ENCODE assay signal across 9 cellular contexts in the genomic region with DNA sequence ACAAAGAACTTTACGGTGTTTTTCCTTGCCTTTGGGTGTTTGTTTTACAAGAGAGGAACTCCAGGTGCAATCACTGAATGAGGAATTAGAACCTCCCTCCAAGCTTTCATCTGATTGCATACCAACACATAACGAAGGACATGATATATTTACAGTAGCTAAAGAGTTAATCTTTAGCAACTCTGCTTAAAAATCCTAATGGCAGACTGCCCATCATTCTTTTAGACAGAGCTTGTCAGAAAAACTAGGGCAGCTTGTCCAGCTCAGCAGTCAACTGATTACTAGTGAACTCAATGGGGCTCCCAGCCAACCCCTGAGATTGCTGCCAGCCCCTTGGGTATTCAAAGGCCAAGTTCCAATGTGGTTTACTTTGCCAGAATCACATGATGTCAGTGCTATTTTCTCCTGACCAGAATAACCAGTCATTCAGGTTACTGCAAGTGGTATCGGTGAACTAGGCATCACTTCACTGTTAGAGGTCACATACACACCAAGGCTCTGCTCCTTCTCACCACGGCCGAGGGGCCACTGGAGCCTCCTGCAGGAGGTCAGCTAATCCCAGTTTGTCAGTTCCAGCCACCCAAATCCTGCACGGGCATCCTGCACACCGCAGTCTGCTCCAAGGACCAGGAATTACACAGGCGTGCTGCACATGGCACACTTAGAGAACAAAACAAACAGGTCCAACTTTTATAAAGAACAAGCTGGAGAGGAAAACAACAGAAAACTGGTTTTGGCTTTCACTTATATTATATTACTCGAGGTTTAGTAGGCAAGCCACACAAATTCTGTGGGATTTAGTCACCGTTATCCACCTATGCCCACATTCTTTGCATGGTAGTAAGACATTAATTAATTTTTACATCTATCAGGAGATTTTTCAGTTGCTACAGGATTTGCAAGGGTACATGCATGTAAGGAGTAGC.
DNase-seq lines count a peak whose midpoint lies in the region; FAIRE-seq and TF ChIP-seq lines count a peak whose summit lies in the region.
"Had no signal": no experiment of that assay in that cellular context is flagged by ENCODE, and none has a peak within 500 bp of the region (broad histone marks: within the 10 kb centered on the region; RNA-seq: fewer than 3 reads in every experiment).

No MANE protein-coding gene starts in this region.

- H3K9ac ChIP-seq in astrocyte (ENCODE audit: low read length) (peak overlapping the region; percentile 63), skeletal muscle satellite cell (ENCODE audit: low read depth, low read length) (peak overlapping the region; percentile 61)

- H3K4me2 ChIP-seq in astrocyte (ENCODE audit: low read length) (peak overlapping the region; percentile 91), skeletal muscle satellite cell (ENCODE audit: low read length) (peak overlapping the region; percentile 91)

- no peaks in the 10 kb centered on the region for H3K9me3 ChIP-seq in astrocyte (ENCODE audit: insufficient read depth, low read depth, low read length)
- no peaks in the 10 kb centered on the region for H3K9me3 ChIP-seq in skeletal muscle satellite cell (replicated peaks; ENCODE audit: low read length)

- no peaks in the 10 kb centered on the region for H3K27me3 ChIP-seq in astrocyte (ENCODE audit: insufficient read depth, low read length)
- H3K27me3 ChIP-seq in skeletal muscle satellite cell (ENCODE audit: control insufficient read depth, insufficient read depth, low read length): no peaks in the 10 kb centered on the region

- FAIRE-seq in astrocyte (lab: Jason Lieb, UNC): peak; percentile 75

- DNase-seq in NCI-H2081 (lab: John Stamatoyannopoulos, UW): peak; percentile 45 to 75
- DNase-seq in NCI-H2081 treated with DMSO at 0.1 percent for 48 hours (lab: John Stamatoyannopoulos, UW): no peak
- peak; percentile 89 for DNase-seq in astrocyte (ENCODE audit: low read depth)
- peak; percentile 65 to 69 for DNase-seq in hippocampal formation (lab: John Stamatoyannopoulos, UW)
- DNase-seq in NCI-H524 (lab: John Stamatoyannopoulos, UW): no peak
- no peak for DNase-seq in activated CD4-positive, alpha-beta T cell treated with anti-CD3 and anti-CD28 coated beads for 4 hours
- DNase-seq in NCI-H187 (lab: John Stamatoyannopoulos, UW): no peak

- H3K27me3 Mint-ChIP-seq in astrocyte (ENCODE audit: low read depth, unreplicated experiment): no peaks in the 10 kb centered on the region

- H3K9me3 Mint-ChIP-seq in astrocyte (ENCODE audit: unreplicated experiment): no peaks in the 10 kb centered on the region

- no peaks in the 10 kb centered on the region for H3K36me3 ChIP-seq in astrocyte (ENCODE audit: insufficient read depth, low read length)
- H3K36me3 ChIP-seq in skeletal muscle satellite cell (ENCODE audit: insufficient read depth, low read length): no peaks in the 10 kb centered on the region

- H2AFZ ChIP-seq in astrocyte (ENCODE audit: low read depth, low read length): no peak overlapping the region

- no peak for TF ChIP-seq CTCF in astrocyte (IDR thresholded peaks at IDR 0.05; ENCODE audit: insufficient read depth, low read depth, low read length)

- peak overlapping the region; percentile 70 for H3K27ac Mint-ChIP-seq in astrocyte (ENCODE audit: unreplicated experiment)
- H3K27ac Mint-ChIP-seq: B cell had no signal

- peaks cover 24% of the 10 kb centered on the region for H3K4me1 Mint-ChIP-seq in astrocyte (ENCODE audit: low read depth, unreplicated experiment)
- H3K4me1 Mint-ChIP-seq: B cell had no signal

- H3K4me3 ChIP-seq in astrocyte (ENCODE audit: insufficient read depth, low read depth, low read length) (peak overlapping the region; percentile 45), skeletal muscle satellite cell (ENCODE audit: low read length) (peak overlapping the region; percentile 63)

- peaks cover 22% of the 10 kb centered on the region for H4K20me1 ChIP-seq in astrocyte (ENCODE audit: insufficient read depth, low read length)

- peaks cover 78% of the 10 kb centered on the region for H3K79me2 ChIP-seq in astrocyte (ENCODE audit: insufficient read depth, low read length)

- H3K4me1 ChIP-seq in astrocyte (ENCODE audit: insufficient read depth, low read length): peaks cover 27% of the 10 kb centered on the region
- H3K4me1 ChIP-seq in skeletal muscle satellite cell (ENCODE audit: control insufficient read depth, insufficient read depth, low read length): peaks cover 33% of the 10 kb centered on the region

- H3K4me3 Mint-ChIP-seq in astrocyte (ENCODE audit: unreplicated experiment): peak overlapping the region; percentile 1
- H3K4me3 Mint-ChIP-seq: B cell had no signal

- no peaks in the 10 kb centered on the region for H3K36me3 Mint-ChIP-seq in astrocyte (ENCODE audit: low read depth, unreplicated experiment)

- H3K27ac ChIP-seq in astrocyte (ENCODE audit: low read depth, low read length): peak overlapping the region; percentile 80

Comparison
In these comparisons a context has a peak if more than half of its experiments do, and no peak if none do; other contexts are left out.
1. DNase-seq: peak in NCI-H2081 (2 of 2), astrocyte (single experiment) and hippocampal formation (2 of 2); none in NCI-H2081 treated with DMSO at 0.1 percent for 48 hours (single experiment), NCI-H524 (0 of 2), activated CD4-positive, alpha-beta T cell treated with anti-CD3 and anti-CD28 coated beads for 4 hours (0 of 2) and NCI-H187 (0 of 2).